ENCODE assay signal across 21 cellular contexts in genomic region chr2:45713591-45713990, GRCh38.
DNase-seq lines count a peak whose midpoint lies in the region; ATAC-seq, FAIRE-seq and TF ChIP-seq lines count a peak whose summit lies in the region.
"Had no signal": no experiment of that assay in that cellular context is flagged by ENCODE, and none has a peak within 500 bp of the region (broad histone marks: within the 10 kb centered on the region; RNA-seq: fewer than 3 reads in every experiment).

No MANE protein-coding gene starts in this region.

- intact Hi-C loops in colonic mucosa (cut with DNase I): no loop called here

- H3K4me3 ChIP-seq in OCI-LY1 (ENCODE audit: low read depth, low read length, poor library complexity, severe bottlenecking) (no peak overlapping the region), colonic mucosa (no peak overlapping the region)
- H3K4me3 ChIP-seq: SJCRH30 had no signal

- no peak for DNase-seq in colonic mucosa
- no peak for DNase-seq in left lobe of liver (ENCODE audit: low spot score)
- DNase-seq in activated CD8-positive, alpha-beta memory T cell treated with anti-CD3 and anti-CD28 coated beads, Interleukin-2, amount 50 U/mL, for 48 hours: no peak
- no peak for DNase-seq in frontal cortex (ENCODE audit: low spot score in 2 of 2)
- DNase-seq: BE2C; CD4-positive, alpha-beta T cell; EL; H7; HFFc6; KG1; NCI-H1930; NCI-H226; NCI-H82; SJCRH30 had no signal

- no peaks in the 10 kb centered on the region for H3K79me2 ChIP-seq in OCI-LY1 (ENCODE audit: insufficient read depth, low read length)

- H3K27ac ChIP-seq in OCI-LY1 (ENCODE audit: low read depth, low read length, poor library complexity, severe bottlenecking) (peak overlapping the region; percentile 21), colonic mucosa (no peak overlapping the region)
- H3K27ac ChIP-seq: SJCRH30 had no signal

- H3F3A ChIP-seq in OCI-LY1 (ENCODE audit: insufficient read depth, low read length): no peaks in the 10 kb centered on the region

- H3K4me2 ChIP-seq in OCI-LY1 (ENCODE audit: low read length): no peak overlapping the region

- H3K4me1 ChIP-seq in OCI-LY1 (ENCODE audit: insufficient read depth, low read length, severe bottlenecking) (peaks cover 34% of the 10 kb centered on the region), colonic mucosa (no peaks in the 10 kb centered on the region)
- H3K4me1 ChIP-seq: BE2C, SJCRH30 had no signal

- H3K27me3 ChIP-seq in OCI-LY1 (ENCODE audit: insufficient read depth, low read length) (no peaks in the 10 kb centered on the region), colonic mucosa (no peaks in the 10 kb centered on the region)
- H3K27me3 ChIP-seq: BE2C, SJCRH30 had no signal

- no peaks in the 10 kb centered on the region for H3K9me2 ChIP-seq in OCI-LY1 (ENCODE audit: low read depth, low read length)

- FAIRE-seq in frontal cortex (lab: Jason Lieb, UNC): no peak
- FAIRE-seq: GM12892, GM18507 had no signal

- no peak overlapping the region for H3K9ac ChIP-seq in OCI-LY1 (ENCODE audit: low read length)
- H3K9ac ChIP-seq in colonic mucosa (ENCODE audit: low read depth in 2 of 2, low read length in 2 of 2): no peak overlapping the region

- no peak for TF ChIP-seq CTCF in OCI-LY1 (IDR thresholded peaks at IDR 0.05; ENCODE audit: low read length)
- no peak for TF ChIP-seq CTCF in colonic mucosa (IDR thresholded peaks at IDR 0.05)

- no peak overlapping the region for H2AFZ ChIP-seq in OCI-LY1 (ENCODE audit: low read length)

- H3K9me3 ChIP-seq in OCI-LY1 (ENCODE audit: low read length) (no peaks in the 10 kb centered on the region), colonic mucosa (no peaks in the 10 kb centered on the region)
- H3K9me3 ChIP-seq: BE2C, SJCRH30 had no signal

- H3K36me3 ChIP-seq in OCI-LY1 (ENCODE audit: insufficient read depth, low read length): peaks cover 3% of the 10 kb centered on the region
- H3K36me3 ChIP-seq in colonic mucosa: no peaks in the 10 kb centered on the region
- H3K36me3 ChIP-seq: SJCRH30 had no signal

- peak; percentile 51 for ATAC-seq in GM18511 (IDR thresholded peaks at IDR 0.05; ENCODE audit: unreplicated experiment)
- peak; percentile 61 for ATAC-seq in GM21528 (IDR thresholded peaks at IDR 0.05; ENCODE audit: low FRiP score, unreplicated experiment)
- ATAC-seq in HG03175 (IDR thresholded peaks at IDR 0.05; ENCODE audit: unreplicated experiment): peak; percentile 45
- ATAC-seq in left lobe of liver: no peak
- ATAC-seq: Panc1 had no signal

- H4K20me1 ChIP-seq in OCI-LY1 (ENCODE audit: insufficient read depth, low read length): no peaks in the 10 kb centered on the region
